Comparison of ENCODE assay signal across 8 cellular contexts in genomic region chr7:50793947-50794570, GRCh38. TPM values are rescaled to one million over a fixed set of nuclear protein-coding genes. Genes with fewer than 3 reads are reported as not detected.
DNase-seq lines count a peak whose midpoint lies in the region; ATAC-seq and TF ChIP-seq lines count a peak whose summit lies in the region.

No MANE protein-coding gene starts in this region.

- peak overlapping the region; percentile 74 for H2AFZ ChIP-seq in GM23248

- no peaks in the 10 kb centered on the region for H3K9me2 ChIP-seq in GM23248 (ENCODE audit: insufficient read depth)

- H3K27me3 ChIP-seq in GM23248 (replicated peaks; ENCODE audit: insufficient read depth) = no peaks in the 10 kb centered on the region
- no peaks in the 10 kb centered on the region for H3K27me3 ChIP-seq in sigmoid colon

- H3K79me2 ChIP-seq in GM23248 (ENCODE audit: insufficient read depth) = peaks cover 31% of the 10 kb centered on the region

- H3K9me3 Mint-ChIP-seq in activated T-helper 2 cell treated with anti-CD3 and anti-CD28 coated beads, Interferon-gamma antibody, Interleukin-2, Interleukin-4, amounts not matched to agents 10 μg/mL and 5 μg/mL and 100 μg/mL, durations not matched to agents 14 hours and 24 hours and 36 hours = no peaks in the 10 kb centered on the region

- TF ChIP-seq EP300 in sigmoid colon (IDR thresholded peaks at IDR 0.05) = no peak

- H3K36me3 ChIP-seq in GM23248 (ENCODE audit: low read depth) (no peaks in the 10 kb centered on the region), sigmoid colon (no peaks in the 10 kb centered on the region)

- H3K9ac ChIP-seq in GM23248 = peak overlapping the region; percentile 50; the same call in 1 of the 2 replicates

- in situ Hi-C loops in GM23248 (cut with MboI) = loop anchor here (10.0 kb wide), 1 partner anchor 341 kb away; no protein-coding TSS in a partner anchor

- H3K4me3 ChIP-seq in GM23248 = peak overlapping the region; percentile 64
- H3K4me3 ChIP-seq in sigmoid colon = peak overlapping the region; percentile 52 to 78 (median 66)

- peak; percentile 6 for ATAC-seq in left ventricle myocardium superior

- TF ChIP-seq CTCF in sigmoid colon (IDR thresholded peaks at IDR 0.05) = no peak

- peak overlapping the region; percentile 61 for H3K4me3 Mint-ChIP-seq in activated T-helper 2 cell treated with anti-CD3 and anti-CD28 coated beads, Interferon-gamma antibody, Interleukin-2, Interleukin-4, amounts not matched to agents 10 μg/mL and 5 μg/mL and 100 μg/mL, durations not matched to agents 14 hours and 24 hours and 36 hours (ENCODE audit: low read depth)

- H3K27ac Mint-ChIP-seq in activated T-helper 2 cell treated with anti-CD3 and anti-CD28 coated beads, Interferon-gamma antibody, Interleukin-2, Interleukin-4, amounts not matched to agents 10 μg/mL and 5 μg/mL and 100 μg/mL, durations not matched to agents 14 hours and 24 hours and 36 hours = no peak overlapping the region

- peaks cover 7% of the 10 kb centered on the region; the same call in 1 of the 2 replicates for H4K20me1 ChIP-seq in GM23248 (ENCODE audit: insufficient read depth)

- no peak overlapping the region for H3K27ac ChIP-seq in GM23248
- peak overlapping the region; percentile 78 to 87 (median 86) for H3K27ac ChIP-seq in sigmoid colon

- H3K4me1 ChIP-seq in GM23248 (ENCODE audit: insufficient read depth) (peaks cover 18% of the 10 kb centered on the region), sigmoid colon (peaks cover 0 to 37% (median 24%) of the 10 kb centered on the region in 4 donors)

- no peaks in the 10 kb centered on the region for H3K36me3 Mint-ChIP-seq in activated T-helper 2 cell treated with anti-CD3 and anti-CD28 coated beads, Interferon-gamma antibody, Interleukin-2, Interleukin-4, amounts not matched to agents 10 μg/mL and 5 μg/mL and 100 μg/mL, durations not matched to agents 14 hours and 24 hours and 36 hours (ENCODE audit: low read depth)

- H3K9me3 ChIP-seq in GM23248 (ENCODE audit: low read depth) = no peaks in the 10 kb centered on the region
- no peaks in the 10 kb centered on the region for H3K9me3 ChIP-seq in sigmoid colon

- DNase-seq in GM23248 (no peak), left ventricle myocardium superior (no peak), sigmoid colon (no peak), kidney tubule cell (ENCODE audit: low spot score) (no peak), kidney glomerular epithelial cell (lab: John Stamatoyannopoulos, UW) (no peak), NCI-H2107 (lab: John Stamatoyannopoulos, UW) (no peak), NCI-H2081 treated with DMSO at 0.1 percent for 48 hours (lab: John Stamatoyannopoulos, UW) (no peak)
- DNase-seq in activated T-helper 2 cell treated with anti-CD3 and anti-CD28 coated beads, Interferon-gamma antibody, Interleukin-2, Interleukin-4, amounts not matched to agents 10 μg/mL and 5 μg/mL and 100 μg/mL, durations not matched to agents 14 hours and 24 hours and 36 hours (ENCODE audit: low spot score) = no peak

- H3K27me3 Mint-ChIP-seq in activated T-helper 2 cell treated with anti-CD3 and anti-CD28 coated beads, Interferon-gamma antibody, Interleukin-2, Interleukin-4, amounts not matched to agents 10 μg/mL and 5 μg/mL and 100 μg/mL, durations not matched to agents 14 hours and 24 hours and 36 hours (ENCODE audit: low read depth) = peaks cover 64% of the 10 kb centered on the region

- 77 to 79% methylated on average over 18 of the region's 18 CpGs for WGBS in GM23248 (ENCODE audit: low coverage in 1 of 2, low lambda C conversion rate in 2 of 2, missing lambda C conversion rate in 2 of 2), 2 experiments
- whole genome bisulfite sequencing in sigmoid colon, 2 donors = 44 to 65% methylated on average over 18 of the region's 18 CpGs

- no peak for TF ChIP-seq POLR2A in sigmoid colon (IDR thresholded peaks at IDR 0.05)

- H3K4me2 ChIP-seq in GM23248 (ENCODE audit: unreplicated experiment) = peak overlapping the region; percentile 49

- H3F3A ChIP-seq in GM23248 (ENCODE audit: insufficient read depth) = peaks cover 26% of the 10 kb centered on the region

- peaks cover 7% of the 10 kb centered on the region for H3K4me1 Mint-ChIP-seq in activated T-helper 2 cell treated with anti-CD3 and anti-CD28 coated beads, Interferon-gamma antibody, Interleukin-2, Interleukin-4, amounts not matched to agents 10 μg/mL and 5 μg/mL and 100 μg/mL, durations not matched to agents 14 hours and 24 hours and 36 hours (ENCODE audit: low read depth)

- intact Hi-C loops in activated T-helper 2 cell treated with anti-CD3 and anti-CD28 coated beads, Interferon-gamma antibody, Interleukin-2, Interleukin-4, amounts not matched to agents 10 μg/mL and 5 μg/mL and 100 μg/mL, durations not matched to agents 14 hours and 24 hours and 36 hours (cut with micrococcal nuclease) = loop anchor here (5.0 kb wide), 1 partner anchor 328 kb away; no protein-coding TSS in a partner anchor
- intact Hi-C loops in left ventricle myocardium superior (cut with micrococcal nuclease) (no loop called here), sigmoid colon (cut with DNase I) (loop anchor here (2.0 to 10.0 kb wide), 7 partner anchors 71 to 361 kb away; no protein-coding TSS in a partner anchor)

RNA-seq across cellular contexts. Expression of gene GRB10, which starts 11.4 kb away (rescaled TPM):
- total RNA-seq in GM23248 (2014; rRNA removed; shearing (Covaris generic)) = 24.0 and 25.9 TPM in 2 replicates
- polyA plus RNA-seq in GM23248 (2016; fragmentation: Nextera tagmentation; extraction: Ambion mirVana) (12.8 and 12.9 TPM in 2 replicates), sigmoid colon (10 to 100 TPM in 1 of 3 donors, 1 to 10 TPM in 2; 2.1 to 10.1 (median 3.6) TPM)
- 2.3 and 2.4 TPM in 2 replicates for total RNA-seq in activated T-helper 2 cell treated with anti-CD3 and anti-CD28 coated beads, Interferon-gamma antibody, Interleukin-2, Interleukin-4, amounts not matched to agents 10 μg/mL and 5 μg/mL and 100 μg/mL, durations not matched to agents 14 hours and 24 hours and 36 hours
- total RNA-seq in left ventricle myocardium superior (25.4 TPM), sigmoid colon (10 to 100 TPM; 49.2 to 83.6 (median 60.8) TPM)
